In genomic region chr5:67375606-67376005, GRCh38 we compare ENCODE assay signal across 1 cellular context.
TF ChIP-seq lines count a peak whose summit lies in the region.

No MANE protein-coding gene starts in this region.

TF ChIP-seq in GM12878, 131 proteins besides CTCF, POLR2A, EP300 and RAD21 (continued from another document):
- no peak for TF ChIP-seq SPI1 (IDR thresholded peaks at IDR 0.05; ENCODE audit: borderline replicate concordance, insufficient read depth, low read depth, low read length)
- no peak for TF ChIP-seq ZNF687 (IDR thresholded peaks at IDR 0.05)
- TF ChIP-seq ZNF274 (IDR thresholded peaks at IDR 0.05; ENCODE audit: insufficient read depth, insufficient read length) = no peak
- no peak for TF ChIP-seq IKZF1 (conservative IDR thresholded peaks at IDR 0.05)
- TF ChIP-seq GATAD2B (conservative IDR thresholded peaks at IDR 0.05; ENCODE audit: low read depth) = no peak
- no peak for TF ChIP-seq PAX8 (IDR thresholded peaks at IDR 0.05)
- no peak for TF ChIP-seq IKZF2 (IDR thresholded peaks at IDR 0.05)
